In the genomic region with DNA sequence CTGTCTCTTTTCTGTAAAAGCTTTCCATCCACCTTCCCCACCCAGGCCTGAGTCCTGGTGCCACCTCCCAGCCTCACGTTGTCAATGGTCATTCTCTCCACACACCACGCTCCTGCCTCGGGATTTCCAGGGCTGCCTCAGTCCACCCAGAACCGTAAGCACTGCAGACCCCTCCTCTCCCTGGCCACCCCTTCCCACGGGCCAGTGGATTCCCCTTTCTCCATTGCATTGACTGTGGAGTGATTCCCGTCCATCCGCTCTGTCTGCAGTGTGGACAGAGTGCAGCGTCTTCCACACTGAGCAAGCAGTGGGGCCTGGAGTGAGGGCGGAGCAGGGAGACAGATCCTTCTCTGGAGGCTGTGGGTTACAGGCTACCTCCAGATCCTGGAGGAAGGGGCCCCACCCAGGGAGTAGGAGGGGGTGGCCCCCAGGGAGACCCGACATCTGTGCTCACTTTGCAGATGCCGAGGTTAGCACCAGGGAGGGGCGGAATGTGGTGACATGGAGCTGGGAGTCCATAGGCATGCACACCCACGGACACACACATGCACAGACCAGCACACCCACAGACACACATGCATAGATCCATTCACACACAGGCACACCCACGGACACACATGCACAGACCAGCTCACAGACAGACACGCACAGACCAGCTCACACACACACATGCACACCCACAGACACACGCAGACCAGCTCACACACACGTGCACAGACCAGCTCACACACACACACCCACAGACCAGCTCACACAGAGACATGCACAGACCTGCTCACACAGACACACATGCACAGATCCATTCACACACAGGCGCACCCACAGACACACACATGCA, we compare ENCODE assay signal across 20 cellular contexts.
DNase-seq lines count a peak whose midpoint lies in the region; ATAC-seq and TF ChIP-seq lines count a peak whose summit lies in the region.
"Had no signal": no experiment of that assay in that cellular context is flagged by ENCODE, and none has a peak within 500 bp of the region (broad histone marks: within the 10 kb centered on the region; RNA-seq: fewer than 3 reads in every experiment).

No MANE protein-coding gene starts in this region.

- no peaks in the 10 kb centered on the region for H3K36me3 Mint-ChIP-seq in chondrocyte (ENCODE audit: low read depth)
- no peaks in the 10 kb centered on the region for H3K36me3 Mint-ChIP-seq in natural killer cell treated with Interleukin-12 subunit alpha and Interleukin-12 subunit beta and Interleukin-15 and Interleukin-18, amount 100 ng/mL, for 72 hours
- no peaks in the 10 kb centered on the region for H3K36me3 Mint-ChIP-seq in activated naive CD4-positive, alpha-beta T cell treated with anti-CD3 and anti-CD28 coated beads for 36 hours (ENCODE audit: low read depth)
- H3K36me3 Mint-ChIP-seq: CD8-positive, alpha-beta memory T cell had no signal

- H3K27me3 ChIP-seq in aorta (ENCODE audit: control insufficient read depth in 1 of 2, insufficient read depth in 2 of 2, low read length in 1 of 2) (no peaks in the 10 kb centered on the region), body of pancreas (no peaks in the 10 kb centered on the region)
- H3K27me3 ChIP-seq: MG63 had no signal

- 67 to 68% methylated on average over 18 of the region's 18 CpGs for WGBS in aorta, 2 donors
- WGBS in body of pancreas, 2 donors: 47 to 55% methylated on average over 8 to 18 of the region's 18 CpGs

- DNase-seq in NCI-H2171 treated with DMSO at 0.1 percent for 48 hours (lab: John Stamatoyannopoulos, UW) (peak; percentile 34), NCI-H2171 (lab: John Stamatoyannopoulos, UW) (no peak), chondrocyte (ENCODE audit: low spot score) (peak; percentile 53), aorta (no peak), putamen (ENCODE audit: low spot score) (no peak), body of pancreas (no peak)
- peak; percentile 18 for DNase-seq in natural killer cell treated with Interleukin-12 subunit alpha and Interleukin-12 subunit beta and Interleukin-15 and Interleukin-18, amount 100 ng/mL, for 72 hours (ENCODE audit: low spot score)
- DNase-seq in activated naive CD4-positive, alpha-beta T cell treated with anti-CD3 and anti-CD28 coated beads for 36 hours: no peak
- DNase-seq: 8988T; BE2C; DND-41; GOT3; HFFc6; Karpas-422; MG63; NCI-H1092; NCI-H345; NK-92 treated with Interleukin-12 subunit alpha and Interleukin-12 subunit beta, amount 100 ng/mL, for 24 hours; SHP77 treated with DMSO at 0.1 percent for 48 hours had no signal

- intact Hi-C loops in aorta (cut with DNase I) (no loop called here), body of pancreas (cut with DNase I) (no loop called here)
- intact Hi-C loops in activated naive CD4-positive, alpha-beta T cell treated with anti-CD3 and anti-CD28 coated beads for 36 hours (cut with micrococcal nuclease): no loop called here

- H3K36me3 ChIP-seq in aorta (ENCODE audit: control insufficient read depth in 1 of 2, insufficient read depth in 2 of 2, low read length in 1 of 2) (no peaks in the 10 kb centered on the region), body of pancreas (replicated peaks in 1 of 2; ENCODE audit: insufficient read depth in 1 of 2, low read depth in 2 of 2) (no peaks in the 10 kb centered on the region)
- H3K36me3 ChIP-seq: BE2C, MG63 had no signal

- H3K9me3 ChIP-seq in aorta (ENCODE audit: control insufficient read depth, low read length): no peaks in the 10 kb centered on the region
- H3K9me3 ChIP-seq in body of pancreas: no peaks in the 10 kb centered on the region
- H3K9me3 ChIP-seq: BE2C, MG63 had no signal

- no peaks in the 10 kb centered on the region for H3K4me1 ChIP-seq in aorta (ENCODE audit: control insufficient read depth in 1 of 2, insufficient read depth in 2 of 2, low read length in 2 of 2)
- H3K4me1 ChIP-seq in body of pancreas: no peaks in the 10 kb centered on the region
- H3K4me1 ChIP-seq: BE2C had no signal

- CTCF ChIA-PET in activated naive CD4-positive, alpha-beta T cell treated with anti-CD3 and anti-CD28 coated beads for 36 hours (lab: Charles Lee): no interaction called here

- no peak overlapping the region for H3K27ac Mint-ChIP-seq in chondrocyte (ENCODE audit: unreplicated experiment)
- H3K27ac Mint-ChIP-seq in natural killer cell treated with Interleukin-12 subunit alpha and Interleukin-12 subunit beta and Interleukin-15 and Interleukin-18, amount 100 ng/mL, for 72 hours: no peak overlapping the region
- H3K27ac Mint-ChIP-seq in activated naive CD4-positive, alpha-beta T cell treated with anti-CD3 and anti-CD28 coated beads for 36 hours: no peak overlapping the region
- H3K27ac Mint-ChIP-seq: CD8-positive, alpha-beta memory T cell; HFFc6 had no signal

- no peaks in the 10 kb centered on the region for H3K4me1 Mint-ChIP-seq in chondrocyte (ENCODE audit: low read depth)
- peaks cover 0 to 6% of the 10 kb centered on the region in 2 donors for H3K4me1 Mint-ChIP-seq in natural killer cell treated with Interleukin-12 subunit alpha and Interleukin-12 subunit beta and Interleukin-15 and Interleukin-18, amount 100 ng/mL, for 72 hours (ENCODE audit: low read depth in 2 of 2)
- no peaks in the 10 kb centered on the region for H3K4me1 Mint-ChIP-seq in activated naive CD4-positive, alpha-beta T cell treated with anti-CD3 and anti-CD28 coated beads for 36 hours (ENCODE audit: low read depth)
- H3K4me1 Mint-ChIP-seq: CD8-positive, alpha-beta memory T cell had no signal

- peaks cover 25% of the 10 kb centered on the region for H3K27me3 Mint-ChIP-seq in chondrocyte (ENCODE audit: low read depth)
- peaks cover 7 to 8% of the 10 kb centered on the region in 2 donors for H3K27me3 Mint-ChIP-seq in natural killer cell treated with Interleukin-12 subunit alpha and Interleukin-12 subunit beta and Interleukin-15 and Interleukin-18, amount 100 ng/mL, for 72 hours
- H3K27me3 Mint-ChIP-seq in activated naive CD4-positive, alpha-beta T cell treated with anti-CD3 and anti-CD28 coated beads for 36 hours (ENCODE audit: low read depth): peaks cover 5% of the 10 kb centered on the region

- no peak for TF ChIP-seq POLR2A in body of pancreas (IDR thresholded peaks at IDR 0.05)

- TF ChIP-seq CTCF in chondrocyte (IDR thresholded peaks at IDR 0.05) (no peak), body of pancreas (IDR thresholded peaks at IDR 0.05) (no peak)

- no peak overlapping the region for H3K27ac ChIP-seq in aorta (ENCODE audit: low read depth in 1 of 2, low read length in 2 of 2)
- H3K27ac ChIP-seq in body of pancreas: no peak overlapping the region

- H3K4me3 ChIP-seq in aorta (ENCODE audit: low read length in 2 of 2) (no peak overlapping the region), body of pancreas (no peak overlapping the region)
- H3K4me3 ChIP-seq: MG63 had no signal

- ATAC-seq in natural killer cell treated with Interleukin-12 subunit alpha and Interleukin-12 subunit beta and Interleukin-15 and Interleukin-18, amount 100 ng/mL, for 72 hours: peak; percentile 13 to 33
- peak; percentile 49 for ATAC-seq in aorta (ENCODE audit: low FRiP score)
- no peak for ATAC-seq in body of pancreas

- no peaks in the 10 kb centered on the region for H3K9me3 Mint-ChIP-seq in chondrocyte (ENCODE audit: low read depth)
- no peaks in the 10 kb centered on the region for H3K9me3 Mint-ChIP-seq in natural killer cell treated with Interleukin-12 subunit alpha and Interleukin-12 subunit beta and Interleukin-15 and Interleukin-18, amount 100 ng/mL, for 72 hours
- peaks cover 5% of the 10 kb centered on the region for H3K9me3 Mint-ChIP-seq in activated naive CD4-positive, alpha-beta T cell treated with anti-CD3 and anti-CD28 coated beads for 36 hours

- no peak overlapping the region for H3K4me3 Mint-ChIP-seq in chondrocyte (ENCODE audit: unreplicated experiment)
- no peak overlapping the region for H3K4me3 Mint-ChIP-seq in natural killer cell treated with Interleukin-12 subunit alpha and Interleukin-12 subunit beta and Interleukin-15 and Interleukin-18, amount 100 ng/mL, for 72 hours
- H3K4me3 Mint-ChIP-seq in activated naive CD4-positive, alpha-beta T cell treated with anti-CD3 and anti-CD28 coated beads for 36 hours: no peak overlapping the region
- H3K4me3 Mint-ChIP-seq: CD8-positive, alpha-beta memory T cell; HFFc6 had no signal

Comparison
In these comparisons a context has a peak if more than half of its experiments do, and no peak if none do; other contexts are left out.
1. DNase-seq: peak in NCI-H2171 treated with DMSO at 0.1 percent for 48 hours (single experiment), chondrocyte (single experiment) and natural killer cell treated with Interleukin-12 subunit alpha and Interleukin-12 subunit beta and Interleukin-15 and Interleukin-18, amount 100 ng/mL, for 72 hours (single experiment); none in NCI-H2171 (single experiment), aorta (0 of 2), activated naive CD4-positive, alpha-beta T cell treated with anti-CD3 and anti-CD28 coated beads for 36 hours (single experiment), putamen (single experiment) and body of pancreas (0 of 4).